18 cellular contexts compared by ENCODE assay signal in genomic region chr20:51420805-51421204, GRCh38.
DNase-seq lines count a peak whose midpoint lies in the region; ATAC-seq and TF ChIP-seq lines count a peak whose summit lies in the region.
"Had no signal": no experiment of that assay in that cellular context is flagged by ENCODE, and none has a peak within 500 bp of the region (broad histone marks: within the 10 kb centered on the region; RNA-seq: fewer than 3 reads in every experiment).

No MANE protein-coding gene starts in this region.

- ATAC-seq in CD4-positive, CD25-positive, alpha-beta regulatory T cell (ENCODE audit: low read depth in 2 of 2) = no peak
- no peak for ATAC-seq in WTC11
- no peak for ATAC-seq in memory B cell (ENCODE audit: low read depth)
- ATAC-seq in HG02588 (IDR thresholded peaks at IDR 0.05; ENCODE audit: unreplicated experiment) = no peak
- ATAC-seq in stimulated activated naive CD8-positive, alpha-beta T cell treated with anti-CD3 and anti-CD28 coated beads, Interleukin-15, Interleukin-2, amounts not matched to agents 100 U/mL and 50 U/mL, for 24 hours = no peak
- ATAC-seq: A549, GM23338 had no signal

- DNase-seq in CD4-positive, CD25-positive, alpha-beta regulatory T cell = no peak
- no peak for DNase-seq in WTC11 (ENCODE audit: low spot score)
- DNase-seq in memory B cell (ENCODE audit: low spot score in 2 of 2) = no peak
- DNase-seq in GM10266 (ENCODE audit: extremely low spot score) = no peak
- DNase-seq in occipital lobe (lab: John Stamatoyannopoulos, UW) = no peak
- DNase-seq in stimulated activated naive CD8-positive, alpha-beta T cell treated with anti-CD3 and anti-CD28 coated beads, Interleukin-15, Interleukin-2, amounts not matched to agents 100 U/mL and 50 U/mL, for 24 hours = no peak
- DNase-seq: GDM1, MG63, NCI-H1417, NCI-H1694 treated with DMSO at 0.1 percent for 48 hours, NCI-H446 treated with DMSO at 0.1 percent for 48 hours, NCI-H526 treated with DMSO at 0.1 percent for 48 hours, Right ventricle myocardium superior had no signal

- TF ChIP-seq CTCF in DOHH2 (IDR thresholded peaks at IDR 0.05; ENCODE audit: low read depth, low read length, poor library complexity, severe bottlenecking) (no peak), WTC11 (IDR thresholded peaks at IDR 0.05) (no peak), GM10266 (IDR thresholded peaks at IDR 0.05; ENCODE audit: control insufficient read depth, insufficient read depth, low read depth, missing control alignments) (no peak)

- no peaks in the 10 kb centered on the region for H3K9me2 ChIP-seq in DOHH2 (replicated peaks; ENCODE audit: control insufficient read depth, low read length)

- CTCF ChIA-PET in WTC11 (lab: Charles Lee) = no interaction called here

- peak overlapping the region; percentile 44 for H3K27ac ChIP-seq in CD4-positive, CD25-positive, alpha-beta regulatory T cell (ENCODE audit: insufficient read depth, low read length, poor library complexity, severe bottlenecking)
- H3K27ac ChIP-seq in DOHH2 (ENCODE audit: low read depth, low read length) = no peak overlapping the region
- H3K27ac ChIP-seq: A549 had no signal

- no peaks in the 10 kb centered on the region for H3K9me3 Mint-ChIP-seq in CD4-positive, CD25-positive, alpha-beta regulatory T cell
- H3K9me3 Mint-ChIP-seq in WTC11 (no peaks in the 10 kb centered on the region), memory B cell (no peaks in the 10 kb centered on the region)
- H3K9me3 Mint-ChIP-seq: GM23338 had no signal

- H3K9me3 ChIP-seq in CD4-positive, CD25-positive, alpha-beta regulatory T cell (ENCODE audit: control insufficient read depth in 2 of 2, low read length in 2 of 2) = no peaks in the 10 kb centered on the region
- H3K9me3 ChIP-seq in DOHH2 (ENCODE audit: control insufficient read depth, insufficient read depth, low read length) = no peaks in the 10 kb centered on the region
- H3K9me3 ChIP-seq: A549, HAP-1, MG63 had no signal

- peak overlapping the region; percentile 37 for H3K4me2 ChIP-seq in DOHH2 (ENCODE audit: low read length)
- H3K4me2 ChIP-seq: A549, GM23338 had no signal

- peaks cover 34 to 72% (median 51%) of the 10 kb centered on the region in 4 donors for H3K4me1 Mint-ChIP-seq in CD4-positive, CD25-positive, alpha-beta regulatory T cell
- H3K4me1 Mint-ChIP-seq in WTC11 (peaks cover 34% of the 10 kb centered on the region), memory B cell (peaks cover 41% of the 10 kb centered on the region)

- peak overlapping the region in 1 of 3 donors; percentile 54 for H3K27ac Mint-ChIP-seq in CD4-positive, CD25-positive, alpha-beta regulatory T cell
- H3K27ac Mint-ChIP-seq in WTC11 (no peak overlapping the region), memory B cell (peak overlapping the region; percentile 88)
- H3K27ac Mint-ChIP-seq: GM23338 had no signal

- POLR2A ChIA-PET in WTC11 (lab: Charles Lee) = no interaction called here

- peaks cover 43% of the 10 kb centered on the region for H3K4me1 ChIP-seq in CD4-positive, CD25-positive, alpha-beta regulatory T cell (ENCODE audit: control insufficient read depth, insufficient read depth, low read length, poor library complexity, severe bottlenecking)
- peaks cover 30% of the 10 kb centered on the region for H3K4me1 ChIP-seq in DOHH2 (ENCODE audit: control insufficient read depth, low read length)
- H3K4me1 ChIP-seq: A549, HAP-1 had no signal

- peaks cover 33% of the 10 kb centered on the region for H3K36me3 ChIP-seq in CD4-positive, CD25-positive, alpha-beta regulatory T cell (ENCODE audit: control insufficient read depth, insufficient read depth, low read length)
- peaks cover 62% of the 10 kb centered on the region for H3K36me3 ChIP-seq in DOHH2 (ENCODE audit: control insufficient read depth, low read length)
- H3K36me3 ChIP-seq: HAP-1, MG63 had no signal

- H3K4me3 Mint-ChIP-seq in CD4-positive, CD25-positive, alpha-beta regulatory T cell = no peak overlapping the region
- H3K4me3 Mint-ChIP-seq in WTC11 (no peak overlapping the region), memory B cell (no peak overlapping the region)
- H3K4me3 Mint-ChIP-seq: GM23338 had no signal

- H3K36me3 Mint-ChIP-seq in CD4-positive, CD25-positive, alpha-beta regulatory T cell = peaks cover 22% of the 10 kb centered on the region
- H3K36me3 Mint-ChIP-seq in WTC11 (no peaks in the 10 kb centered on the region), memory B cell (peaks cover 19% of the 10 kb centered on the region)

- H4K20me1 ChIP-seq in DOHH2 (ENCODE audit: control insufficient read depth, insufficient read depth, low read depth, low read length) = no peaks in the 10 kb centered on the region

- no peaks in the 10 kb centered on the region for H3K27me3 ChIP-seq in CD4-positive, CD25-positive, alpha-beta regulatory T cell (ENCODE audit: control insufficient read depth, insufficient read depth, low read length)
- no peaks in the 10 kb centered on the region for H3K27me3 ChIP-seq in DOHH2 (ENCODE audit: control insufficient read depth, low read length)
- H3K27me3 ChIP-seq: MG63 had no signal

- H3K4me3 ChIP-seq in CD4-positive, CD25-positive, alpha-beta regulatory T cell (ENCODE audit: low read depth, low read length) = no peak overlapping the region
- H3K4me3 ChIP-seq in DOHH2 (ENCODE audit: low read length) = peak overlapping the region; percentile 19; the same call in 1 of the 2 replicates
- H3K4me3 ChIP-seq: A549, GM23338, HAP-1, MG63 had no signal

- peaks cover 7% of the 10 kb centered on the region for H3F3A ChIP-seq in DOHH2 (ENCODE audit: control insufficient read depth, insufficient read depth)

- no peaks in the 10 kb centered on the region for H3K27me3 Mint-ChIP-seq in CD4-positive, CD25-positive, alpha-beta regulatory T cell
- H3K27me3 Mint-ChIP-seq in WTC11 (ENCODE audit: low read depth) = 0 out of 2 replicates have a peak, but pooled peaks cover under 1% of the 10 kb centered on the region
- H3K27me3 Mint-ChIP-seq in memory B cell = no peaks in the 10 kb centered on the region

- H3K79me2 ChIP-seq in DOHH2 (ENCODE audit: control insufficient read depth, low read length) = no peaks in the 10 kb centered on the region

TF ChIP-seq in WTC11, 78 proteins besides CTCF, POLR2A, EP300 and RAD21:
- TF ChIP-seq SP1 (CRISPR knock-in tag; conservative IDR thresholded peaks at IDR 0.05) (no peak), ZNF121 (CRISPR knock-in tag; IDR thresholded peaks at IDR 0.05) (peak; percentile 75; the same call in 1 of the 2 replicates)
